ENCODE assay signal across 1 cellular context in genomic region chr16:80806957-80807356, GRCh38.
TF ChIP-seq lines count a peak whose summit lies in the region.

No MANE protein-coding gene starts in this region.

TF ChIP-seq in HepG2, 621 proteins besides CTCF, POLR2A, EP300 and RAD21 (continued from another document):
- TF ChIP-seq TFDP1 (CRISPR knock-in tag; IDR thresholded peaks at IDR 0.05; ENCODE audit: borderline replicate concordance): no peak
- no peak for TF ChIP-seq NFYB (CRISPR knock-in tag; IDR thresholded peaks at IDR 0.05)
- TF ChIP-seq SKI (IDR thresholded peaks at IDR 0.05; ENCODE audit: partially characterized antibody): no peak
- TF ChIP-seq ZNF749 (CRISPR knock-in tag; IDR thresholded peaks at IDR 0.05; ENCODE audit: borderline replicate concordance): no peak
- no peak for TF ChIP-seq IKZF5 (CRISPR knock-in tag; IDR thresholded peaks at IDR 0.05)
- TF ChIP-seq ZNF205 (CRISPR knock-in tag; IDR thresholded peaks at IDR 0.05): no peak
- no peak for TF ChIP-seq MNT (IDR thresholded peaks at IDR 0.05)
